In the genomic region with DNA sequence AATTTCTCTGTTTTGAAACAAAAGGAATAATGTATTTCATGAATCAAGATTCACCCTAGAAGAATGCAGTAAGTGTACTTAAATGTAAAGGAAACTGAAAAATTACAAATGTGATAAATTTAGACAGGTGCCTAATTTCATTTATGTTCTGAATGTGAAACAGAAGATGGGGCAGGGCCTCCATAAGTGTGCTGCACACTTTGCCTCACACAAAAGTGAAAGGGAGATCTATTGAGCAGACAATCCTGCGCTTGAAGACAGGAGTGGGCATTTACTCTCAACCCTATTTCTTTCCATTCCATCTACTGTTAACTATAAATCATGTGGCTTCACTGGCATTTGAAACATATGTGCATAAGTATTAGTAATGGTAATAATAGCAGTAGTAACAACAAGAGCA, we compare ENCODE assay signal across 1 cellular context.
TF ChIP-seq lines count a peak whose summit lies in the region.

No MANE protein-coding gene starts in this region.

TF ChIP-seq in endothelial cell of umbilical vein, 7 proteins besides CTCF, POLR2A, EP300 and RAD21:
- TF ChIP-seq MYC (IDR thresholded peaks at IDR 0.05; ENCODE audit: low read depth, low read length) (no peak), FOS (IDR thresholded peaks at IDR 0.05; ENCODE audit: borderline replicate concordance, insufficient read depth, low read length) (no peak), POLR2AphosphoS5 (IDR thresholded peaks at IDR 0.05; ENCODE audit: insufficient read depth, low read depth, low read length) (no peak), GATA2 (IDR thresholded peaks at IDR 0.05; ENCODE audit: insufficient read depth, insufficient read length, low read depth, low read length) (no peak), EZH2 (IDR thresholded peaks at IDR 0.05; ENCODE audit: borderline replicate concordance, low read depth, low read length, severe bottlenecking) (no peak), JUN (IDR thresholded peaks at IDR 0.05; ENCODE audit: borderline replicate concordance, insufficient read depth, insufficient read length, low read depth) (no peak)
- TF ChIP-seq, protein P1, sequence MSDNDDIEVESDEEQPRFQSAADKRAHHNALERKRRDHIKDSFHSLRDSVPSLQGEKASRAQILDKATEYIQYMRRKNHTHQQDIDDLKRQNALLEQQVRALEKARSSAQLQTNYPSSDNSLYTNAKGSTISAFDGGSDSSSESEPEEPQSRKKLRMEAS (IDR thresholded peaks at IDR 0.05; ENCODE audit: insufficient read depth, insufficient read length), result no peak
TF ChIP-seq in endothelial cell of umbilical vein: peak in this region for 0.
